ENCODE assay signal across 10 cellular contexts in the genomic region with DNA sequence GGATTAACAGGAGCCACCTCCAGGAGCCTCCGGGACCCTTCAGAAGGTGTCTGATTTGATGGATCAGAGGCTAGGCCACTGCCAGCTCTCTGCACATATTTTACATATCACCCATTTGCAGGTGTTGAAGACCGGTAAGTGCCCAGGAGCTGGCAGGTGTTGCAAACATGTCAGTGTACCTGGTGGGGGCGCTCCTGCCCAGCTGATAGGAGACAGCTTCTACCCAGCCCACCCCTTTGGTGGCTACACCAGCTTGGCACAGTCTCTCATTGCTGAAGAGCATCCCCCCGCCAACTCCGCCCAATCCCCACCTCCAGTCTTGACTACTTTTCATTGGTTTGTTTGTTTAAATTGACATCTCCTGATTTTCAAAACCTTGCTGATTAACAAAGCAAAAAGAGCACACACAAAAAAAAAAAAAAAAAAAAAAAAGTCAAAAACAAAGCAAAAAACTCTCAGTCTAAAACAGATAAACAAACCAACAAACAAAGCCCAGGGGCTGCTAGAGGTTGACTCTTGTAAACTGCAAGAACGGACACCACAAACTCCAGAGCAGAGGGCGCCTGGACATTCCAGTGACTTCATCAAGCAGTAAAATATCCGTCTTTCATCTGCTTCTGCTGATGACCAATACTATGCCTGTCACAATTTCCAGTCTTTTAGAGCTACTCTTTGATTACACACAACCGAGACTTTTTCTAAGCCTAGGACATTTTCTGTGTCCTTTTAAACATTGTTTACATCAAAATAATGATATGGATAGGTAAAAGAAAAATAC.
DNase-seq lines count a peak whose midpoint lies in the region; ATAC-seq and TF ChIP-seq lines count a peak whose summit lies in the region.
"Had no signal": no experiment of that assay in that cellular context is flagged by ENCODE, and none has a peak within 500 bp of the region (broad histone marks: within the 10 kb centered on the region; RNA-seq: fewer than 3 reads in every experiment).

No MANE protein-coding gene starts in this region.

- no peak overlapping the region for H3K27ac ChIP-seq in testis

- H3K4me3 ChIP-seq in testis = no peak overlapping the region

- no peaks in the 10 kb centered on the region for H3K27me3 Mint-ChIP-seq in activated naive CD4-positive, alpha-beta T cell treated with anti-CD3 and anti-CD28 coated beads for 36 hours (ENCODE audit: low read depth)
- H3K27me3 Mint-ChIP-seq in activated CD4-positive, alpha-beta T cell treated with anti-CD3 and anti-CD28 coated beads, Interleukin-2, amount 10 ng/mL, durations not matched to agents 7 days and 5 days = no peaks in the 10 kb centered on the region
- H3K27me3 Mint-ChIP-seq in activated CD8-positive, alpha-beta memory T cell treated with anti-CD3 and anti-CD28 coated beads, Interleukin-2, amount 10 ng/mL, durations not matched to agents 7 days and 5 days = no peaks in the 10 kb centered on the region

- WGBS in testis, 2 donors = 66 to 78% methylated on average over 7 to 9 of the region's 9 CpGs

- no peaks in the 10 kb centered on the region for H3K36me3 Mint-ChIP-seq in activated naive CD4-positive, alpha-beta T cell treated with anti-CD3 and anti-CD28 coated beads for 36 hours (ENCODE audit: low read depth)
- no peaks in the 10 kb centered on the region for H3K36me3 Mint-ChIP-seq in activated CD4-positive, alpha-beta T cell treated with anti-CD3 and anti-CD28 coated beads, Interleukin-2, amount 10 ng/mL, durations not matched to agents 7 days and 5 days (ENCODE audit: low read depth)
- no peaks in the 10 kb centered on the region for H3K36me3 Mint-ChIP-seq in activated CD8-positive, alpha-beta memory T cell treated with anti-CD3 and anti-CD28 coated beads, Interleukin-2, amount 10 ng/mL, durations not matched to agents 7 days and 5 days
- H3K36me3 Mint-ChIP-seq: activated naive CD4-positive, alpha-beta T cell treated with anti-CD3 and anti-CD28 coated beads, Interleukin-2, amount 50 U/mL, for 72 hours had no signal

- no peak for ATAC-seq in activated CD8-positive, alpha-beta memory T cell treated with anti-CD3 and anti-CD28 coated beads, Interleukin-2, amount 10 ng/mL, durations not matched to agents 7 days and 5 days
- ATAC-seq: activated naive CD4-positive, alpha-beta T cell treated with anti-CD3 and anti-CD28 coated beads, Interleukin-2, amount 50 U/mL, for 72 hours had no signal

- TF ChIP-seq POLR2A in erythroblast (IDR thresholded peaks at IDR 0.05; ENCODE audit: low read length) (no peak), testis (IDR thresholded peaks at IDR 0.05) (no peak)

- no peak overlapping the region for H3K4me3 Mint-ChIP-seq in activated naive CD4-positive, alpha-beta T cell treated with anti-CD3 and anti-CD28 coated beads for 36 hours
- no peak overlapping the region for H3K4me3 Mint-ChIP-seq in activated CD4-positive, alpha-beta T cell treated with anti-CD3 and anti-CD28 coated beads, Interleukin-2, amount 10 ng/mL, durations not matched to agents 7 days and 5 days
- no peak overlapping the region for H3K4me3 Mint-ChIP-seq in activated CD8-positive, alpha-beta memory T cell treated with anti-CD3 and anti-CD28 coated beads, Interleukin-2, amount 10 ng/mL, durations not matched to agents 7 days and 5 days

- CTCF ChIA-PET in activated naive CD4-positive, alpha-beta T cell treated with anti-CD3 and anti-CD28 coated beads for 36 hours (lab: Charles Lee) = no interaction called here
- CTCF ChIA-PET in activated CD4-positive, alpha-beta T cell treated with anti-CD3 and anti-CD28 coated beads, Interleukin-2, amount 10 ng/mL, durations not matched to agents 7 days and 5 days (lab: Charles Lee) = no interaction called here
- CTCF ChIA-PET in activated CD8-positive, alpha-beta memory T cell treated with anti-CD3 and anti-CD28 coated beads, Interleukin-2, amount 10 ng/mL, durations not matched to agents 7 days and 5 days (lab: Charles Lee) = no interaction called here

- no peaks in the 10 kb centered on the region for H3K27me3 ChIP-seq in testis

- no peaks in the 10 kb centered on the region for H3K4me1 ChIP-seq in testis

- intact Hi-C loops in activated naive CD4-positive, alpha-beta T cell treated with anti-CD3 and anti-CD28 coated beads for 36 hours (cut with micrococcal nuclease) = no loop called here
- intact Hi-C loops in testis (cut with DNase I; ENCODE audit: low total_unique reads) = no loop called here

- no peaks in the 10 kb centered on the region for H3K4me1 Mint-ChIP-seq in activated naive CD4-positive, alpha-beta T cell treated with anti-CD3 and anti-CD28 coated beads for 36 hours (ENCODE audit: low read depth)
- H3K4me1 Mint-ChIP-seq in activated CD4-positive, alpha-beta T cell treated with anti-CD3 and anti-CD28 coated beads, Interleukin-2, amount 10 ng/mL, durations not matched to agents 7 days and 5 days = no peaks in the 10 kb centered on the region
- no peaks in the 10 kb centered on the region for H3K4me1 Mint-ChIP-seq in activated CD8-positive, alpha-beta memory T cell treated with anti-CD3 and anti-CD28 coated beads, Interleukin-2, amount 10 ng/mL, durations not matched to agents 7 days and 5 days

- no peaks in the 10 kb centered on the region for H3K36me3 ChIP-seq in testis (ENCODE audit: low read depth, missing control alignments)

- POLR2A ChIA-PET in activated CD4-positive, alpha-beta T cell treated with anti-CD3 and anti-CD28 coated beads, Interleukin-2, amount 10 ng/mL, durations not matched to agents 7 days and 5 days (lab: Charles Lee) = no interaction called here

- peaks cover 7% of the 10 kb centered on the region for H3K9me3 Mint-ChIP-seq in activated naive CD4-positive, alpha-beta T cell treated with anti-CD3 and anti-CD28 coated beads for 36 hours
- no peaks in the 10 kb centered on the region for H3K9me3 Mint-ChIP-seq in activated CD4-positive, alpha-beta T cell treated with anti-CD3 and anti-CD28 coated beads, Interleukin-2, amount 10 ng/mL, durations not matched to agents 7 days and 5 days
- H3K9me3 Mint-ChIP-seq in activated CD8-positive, alpha-beta memory T cell treated with anti-CD3 and anti-CD28 coated beads, Interleukin-2, amount 10 ng/mL, durations not matched to agents 7 days and 5 days (ENCODE audit: low read depth) = peaks cover 3% of the 10 kb centered on the region

- H3K27ac Mint-ChIP-seq in activated naive CD4-positive, alpha-beta T cell treated with anti-CD3 and anti-CD28 coated beads for 36 hours = no peak overlapping the region
- no peak overlapping the region for H3K27ac Mint-ChIP-seq in activated CD4-positive, alpha-beta T cell treated with anti-CD3 and anti-CD28 coated beads, Interleukin-2, amount 10 ng/mL, durations not matched to agents 7 days and 5 days
- H3K27ac Mint-ChIP-seq in activated CD8-positive, alpha-beta memory T cell treated with anti-CD3 and anti-CD28 coated beads, Interleukin-2, amount 10 ng/mL, durations not matched to agents 7 days and 5 days = no peak overlapping the region
- H3K27ac Mint-ChIP-seq: activated naive CD4-positive, alpha-beta T cell treated with anti-CD3 and anti-CD28 coated beads, Interleukin-2, amount 50 U/mL, for 72 hours had no signal

- H3K9me3 ChIP-seq in testis = no peaks in the 10 kb centered on the region

- peak; percentile 7 for DNase-seq in activated naive CD4-positive, alpha-beta T cell treated with anti-CD3 and anti-CD28 coated beads for 36 hours
- no peak for DNase-seq in activated naive CD4-positive, alpha-beta T cell (lab: John Stamatoyannopoulos, UW)
- peak; percentile 5 for DNase-seq in NCI-H748 treated with DMSO at 0.1 percent for 48 hours (lab: John Stamatoyannopoulos, UW)
- DNase-seq in erythroblast (lab: John Stamatoyannopoulos, UW) = peak; percentile 4 to 8
- DNase-seq in testis = peak; percentile 38
- no peak for DNase-seq in NCI-H128 (lab: John Stamatoyannopoulos, UW; ENCODE audit: unreplicated experiment)
- DNase-seq in activated CD4-positive, alpha-beta T cell treated with anti-CD3 and anti-CD28 coated beads, Interleukin-2, amount 10 ng/mL, durations not matched to agents 7 days and 5 days = no peak
- DNase-seq in activated CD8-positive, alpha-beta memory T cell treated with anti-CD3 and anti-CD28 coated beads, Interleukin-2, amount 10 ng/mL, durations not matched to agents 7 days and 5 days = no peak
- DNase-seq: COR-L47 had no signal

- TF ChIP-seq CTCF in testis (IDR thresholded peaks at IDR 0.05) = no peak

Comparison
In these comparisons a context has a peak if more than half of its experiments do, and no peak if none do; other contexts are left out.
1. DNase-seq: peak in activated naive CD4-positive, alpha-beta T cell treated with anti-CD3 and anti-CD28 coated beads for 36 hours (single experiment), NCI-H748 treated with DMSO at 0.1 percent for 48 hours (single experiment), erythroblast (2 of 2) and testis (single experiment); none in activated naive CD4-positive, alpha-beta T cell (0 of 4), NCI-H128 (single experiment), activated CD4-positive, alpha-beta T cell treated with anti-CD3 and anti-CD28 coated beads, Interleukin-2, amount 10 ng/mL, durations not matched to agents 7 days and 5 days (single experiment) and activated CD8-positive, alpha-beta memory T cell treated with anti-CD3 and anti-CD28 coated beads, Interleukin-2, amount 10 ng/mL, durations not matched to agents 7 days and 5 days (single experiment).